Comparison of ENCODE assay signal across 17 cellular contexts in the genomic region with DNA sequence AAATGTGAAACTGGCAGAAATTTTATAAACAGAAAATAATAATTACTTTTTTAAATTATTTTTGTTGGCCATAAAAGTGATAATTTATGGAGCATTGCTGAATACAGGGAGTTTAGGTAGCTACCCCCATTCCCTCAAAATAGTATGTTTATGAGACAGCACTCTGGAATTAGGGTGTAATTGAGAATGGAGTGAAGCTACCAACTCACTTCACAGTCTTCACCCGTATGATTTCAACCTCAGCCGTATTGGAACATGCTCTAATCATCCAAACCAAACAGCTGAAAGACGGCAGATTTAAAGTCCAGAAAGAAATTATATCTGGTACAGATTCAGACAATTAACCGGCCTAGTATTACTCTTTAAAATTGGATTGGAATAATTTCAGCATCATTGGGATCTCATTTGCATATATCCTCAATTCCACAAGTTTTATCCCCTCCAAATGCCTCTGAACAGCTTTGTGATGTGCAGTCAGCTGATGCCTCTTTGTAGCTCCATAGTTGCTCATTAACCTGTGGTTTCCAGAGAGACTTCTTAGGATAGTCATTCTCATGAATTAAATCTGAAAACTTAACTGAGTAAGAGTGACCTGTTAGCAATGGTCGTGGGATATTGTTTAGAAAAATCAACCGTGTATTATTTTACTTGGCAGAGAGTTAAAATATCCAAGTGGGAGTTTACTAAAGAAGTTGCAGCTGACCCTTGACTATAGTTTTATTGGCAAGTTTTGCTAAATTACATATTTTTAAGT. TPM values are rescaled to one million over a fixed set of nuclear protein-coding genes. Genes with fewer than 3 reads are reported as not detected.
DNase-seq lines count a peak whose midpoint lies in the region; FAIRE-seq and TF ChIP-seq lines count a peak whose summit lies in the region.
"Had no signal": no experiment of that assay in that cellular context is flagged by ENCODE, and none has a peak within 500 bp of the region (broad histone marks: within the 10 kb centered on the region; RNA-seq: fewer than 3 reads in every experiment).

No MANE protein-coding gene starts in this region.

- no peak for FAIRE-seq in GM12892 (lab: Jason Lieb, UNC)
- FAIRE-seq: D721Med, K562 had no signal

- TF ChIP-seq POLR2A in GM12892 (IDR thresholded peaks at IDR 0.05; ENCODE audit: low read depth, low read length): no peak

- H3K4me3 ChIP-seq in astrocyte of the cerebellum (ENCODE audit: low read depth, low read length): no peak overlapping the region
- H3K4me3 ChIP-seq: K562, spleen had no signal

- in situ Hi-C loops in astrocyte of the cerebellum (cut with HindIII; ENCODE audit: low sequenced_read_pairs): no loop called here

- DNase-seq in A172 (ENCODE audit: low spot score) (peak; percentile 16), HCEC 1CT (peak; percentile 58), astrocyte of the cerebellum (ENCODE audit: low read depth) (peak; percentile 59), iris pigment epithelial cell (ENCODE audit: low read depth) (peak; percentile 29), GM10266 (ENCODE audit: extremely low spot score) (no peak), LoVo (ENCODE audit: low spot score) (no peak), mucosa of gallbladder (ENCODE audit: low spot score) (no peak), GM12892 (ENCODE audit: insufficient read length) (no peak)
- DNase-seq: activated CD8-positive, alpha-beta memory T cell treated with anti-CD3 and anti-CD28 coated beads, Interleukin-2, amount 50 U/mL, for 4 hours; NCI-H1417 treated with DMSO at 0.1 percent for 48 hours; NCI-H446 treated with DMSO at 0.1 percent for 48 hours; spleen had no signal

- TF ChIP-seq CTCF in astrocyte of the cerebellum (IDR thresholded peaks at IDR 0.05; ENCODE audit: low read depth, low read length, missing control alignments) (no peak), GM10266 (IDR thresholded peaks at IDR 0.05; ENCODE audit: control insufficient read depth, insufficient read depth, low read depth, missing control alignments) (no peak)

RNA-seq across cellular contexts. Expression of gene GJD4, which starts 59.1 kb away (rescaled TPM):
- not detected in 2 replicates for total RNA-seq in A172 (2014; rRNA removed; shearing (Covaris generic))
- not detected for total RNA-seq in mucosa of gallbladder
- polyA plus RNA-seq in GM12892 (2012; ENCODE audit: missing spikeins): not detected
- total RNA-seq: A673, esophagus mucosa, K562, OCI-LY7, spleen had no signal
- polyA plus RNA-seq: K562 had no signal

Comparison
In these comparisons a context has a peak if more than half of its experiments do, and no peak if none do; other contexts are left out.
1. DNase-seq: peak in A172 (single experiment), HCEC 1CT (single experiment), astrocyte of the cerebellum (single experiment) and iris pigment epithelial cell (single experiment); none in GM10266 (single experiment), LoVo (single experiment), mucosa of gallbladder (single experiment) and GM12892 (single experiment).